In the genomic region with DNA sequence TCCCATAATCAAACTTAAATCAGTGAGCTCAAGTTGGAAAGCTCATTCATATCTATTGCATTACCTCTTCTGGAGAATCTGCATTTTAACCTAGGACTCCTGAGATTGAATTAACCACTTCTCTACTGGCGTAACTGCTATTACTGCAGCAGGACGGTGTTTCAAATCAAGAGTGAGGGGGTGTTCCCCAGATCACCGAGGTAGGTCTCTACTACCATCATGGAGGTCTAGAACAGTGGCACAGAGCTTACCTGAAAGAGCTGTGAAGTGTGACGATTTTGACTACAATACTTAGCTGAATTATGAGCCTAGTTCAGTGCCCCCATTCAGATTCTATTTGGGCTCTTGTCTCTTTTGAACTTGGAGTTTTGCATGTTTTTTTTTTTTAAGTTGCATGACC, we compare ENCODE assay signal across 26 cellular contexts.
"Had no signal": no experiment of that assay in that cellular context is flagged by ENCODE, and none has a peak within 500 bp of the region (broad histone marks: within the 10 kb centered on the region; RNA-seq: fewer than 3 reads in every experiment).

No MANE protein-coding gene starts in this region.

- H3K9me3 Mint-ChIP-seq: dendritic cell treated with granulocyte-macrophage colony-stimulating factor and Interleukin-4, amounts not matched to agents 40 ng/mL and 50 ng/mL, for 4 days; natural killer cell treated with Interleukin-12 subunit alpha and Interleukin-12 subunit beta and Interleukin-15 and Interleukin-18, amount 100 ng/mL, for 72 hours; stimulated activated effector memory CD8-positive, alpha-beta T cell treated with anti-CD3 and anti-CD28 coated beads, Interleukin-12 subunit alpha, Interleukin-12 subunit beta, amount 100 ng/mL, for 72 hours had no signal

- H3K27me3 Mint-ChIP-seq: dendritic cell treated with granulocyte-macrophage colony-stimulating factor and Interleukin-4, amounts not matched to agents 40 ng/mL and 50 ng/mL, for 4 days; naive B cell had no signal

- H3K4me3 Mint-ChIP-seq: dendritic cell treated with granulocyte-macrophage colony-stimulating factor and Interleukin-4, amounts not matched to agents 40 ng/mL and 50 ng/mL, for 4 days; mesothelial cell of epicardium; natural killer cell treated with Interleukin-12 subunit alpha and Interleukin-12 subunit beta and Interleukin-15 and Interleukin-18, amount 100 ng/mL, for 72 hours; neural crest cell; stimulated activated effector memory CD8-positive, alpha-beta T cell treated with anti-CD3 and anti-CD28 coated beads, Interleukin-12 subunit alpha, Interleukin-12 subunit beta, amount 100 ng/mL, for 72 hours had no signal

- H3K27ac Mint-ChIP-seq: dendritic cell treated with granulocyte-macrophage colony-stimulating factor and Interleukin-4, amounts not matched to agents 40 ng/mL and 50 ng/mL, for 4 days; mesothelial cell of epicardium; natural killer cell treated with Interleukin-12 subunit alpha and Interleukin-12 subunit beta and Interleukin-15 and Interleukin-18, amount 100 ng/mL, for 72 hours; stimulated activated effector memory CD8-positive, alpha-beta T cell treated with anti-CD3 and anti-CD28 coated beads, Interleukin-12 subunit alpha, Interleukin-12 subunit beta, amount 100 ng/mL, for 72 hours had no signal

- ATAC-seq: foreskin keratinocyte; gastroesophageal sphincter; heart right ventricle; left cardiac atrium; left lung; mucosa of descending colon; natural killer cell treated with Interleukin-12 subunit alpha and Interleukin-12 subunit beta and Interleukin-15 and Interleukin-18, amount 100 ng/mL, for 72 hours; psoas muscle; right cardiac atrium; stimulated activated effector memory CD8-positive, alpha-beta T cell treated with anti-CD3 and anti-CD28 coated beads, Interleukin-12 subunit alpha, Interleukin-12 subunit beta, amount 100 ng/mL, for 72 hours had no signal

- DNase-seq: effector CD8-positive, alpha-beta T cell; foreskin keratinocyte; heart right ventricle; hippocampal formation; left cardiac atrium; left lung; mesenchymal stem cell; mucosa of descending colon; naive B cell; psoas muscle; right cardiac atrium; sigmoid colon; stimulated activated CD4-positive, alpha-beta T cell treated with anti-CD3 and anti-CD28 coated beads, Interleukin-2, amount 100 ng/mL, for 24 hours; stimulated activated CD4-positive, alpha-beta T cell treated with anti-CD3 and anti-CD28 coated beads, Interleukin-4, amount 100 ng/mL, for 24 hours; stimulated activated naive CD4-positive, alpha-beta T cell treated with Interleukin-2 at 50 U/mL for 16 hours; stomach; thyroid gland; trophoblast cell had no signal

- H3K4me1 Mint-ChIP-seq: naive B cell; neural crest cell; stimulated activated effector memory CD8-positive, alpha-beta T cell treated with anti-CD3 and anti-CD28 coated beads, Interleukin-12 subunit alpha, Interleukin-12 subunit beta, amount 100 ng/mL, for 72 hours had no signal

- FAIRE-seq: endothelial cell of umbilical vein, islet of Langerhans had no signal

- H3K36me3 Mint-ChIP-seq: mesothelial cell of epicardium; natural killer cell treated with Interleukin-12 subunit alpha and Interleukin-12 subunit beta and Interleukin-15 and Interleukin-18, amount 100 ng/mL, for 72 hours; stimulated activated effector memory CD8-positive, alpha-beta T cell treated with anti-CD3 and anti-CD28 coated beads, Interleukin-12 subunit alpha, Interleukin-12 subunit beta, amount 100 ng/mL, for 72 hours had no signal
